8 cellular contexts compared by ENCODE assay signal in the genomic region with DNA sequence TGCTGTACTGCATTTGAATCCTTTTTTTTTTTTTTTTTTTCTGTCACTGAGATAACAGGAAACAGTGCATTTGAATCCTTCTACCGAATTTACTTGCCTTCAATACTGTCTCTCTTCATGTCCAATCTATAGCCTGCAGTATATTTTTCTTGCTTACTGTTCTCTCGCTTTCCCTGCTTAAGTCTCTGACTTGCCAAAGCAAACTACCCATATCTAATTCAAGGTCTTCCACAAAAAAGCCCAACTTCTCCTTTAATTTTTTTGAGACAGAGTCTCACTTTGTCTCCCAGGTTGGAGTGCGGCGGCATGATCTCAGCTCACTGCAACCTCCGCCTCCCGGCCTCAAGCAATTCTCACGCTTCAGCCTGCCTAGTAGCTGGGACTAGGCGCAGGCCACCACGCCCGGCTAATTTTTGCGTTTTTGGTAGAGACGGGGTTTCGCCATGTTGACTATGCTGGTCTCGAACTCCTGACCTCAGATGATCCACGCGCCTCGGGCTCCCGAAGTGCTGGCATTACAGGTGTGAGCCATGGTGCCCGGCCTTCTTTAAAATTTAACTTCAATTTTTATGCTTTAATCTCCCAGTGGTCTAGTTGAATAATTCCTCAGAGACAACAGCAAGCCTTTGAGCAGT. TPM values are rescaled to one million over a fixed set of nuclear protein-coding genes. Genes with fewer than 3 reads are reported as not detected.
DNase-seq lines count a peak whose midpoint lies in the region; ATAC-seq, FAIRE-seq and TF ChIP-seq lines count a peak whose summit lies in the region.

No MANE protein-coding gene starts in this region.

- H3K4me3 Mint-ChIP-seq in mesothelial cell of epicardium = peak overlapping the region; percentile 96

- H3K4me3 ChIP-seq in AG04450 (ENCODE audit: low read depth, low read length) (peak overlapping the region; percentile 98), HUES64 (ENCODE audit: low read length) (peak overlapping the region; percentile 88), body of pancreas (peak overlapping the region; percentile 61 to 82)

- WGBS in HUES64 = 69% methylated on average over 19 of the region's 19 CpGs
- WGBS in body of pancreas, 2 donors = 25 to 26% methylated on average over 18 to 19 of the region's 19 CpGs

- ATAC-seq in body of pancreas = no peak
- ATAC-seq in HG03095 (IDR thresholded peaks at IDR 0.05; ENCODE audit: unreplicated experiment) = no peak
- no peak for ATAC-seq in GM21576 (IDR thresholded peaks at IDR 0.05; ENCODE audit: unreplicated experiment)

- POLR2A ChIA-PET in AG04450 (lab: Yijun Ruan, JAX) = no interaction called here

- TF ChIP-seq POLR2A in body of pancreas (IDR thresholded peaks at IDR 0.05) = no peak

- no peak overlapping the region for H3K27ac ChIP-seq in AG04450 (ENCODE audit: low read depth, low read length)
- no peak overlapping the region for H3K27ac ChIP-seq in HUES64 (ENCODE audit: low read depth, low read length)
- H3K27ac ChIP-seq in body of pancreas = no peak overlapping the region

- CTCF ChIA-PET in AG04450 (lab: Charles Lee) = interaction anchor here (1.0 to 1.6 kb wide), 3 partner anchors 19 to 725 kb away, joined by 3 to 9 read pairs (median 3); partner anchors contain the start of gene SFR1

- DNase-seq in AG04450 (ENCODE audit: low read depth, low spot score) (no peak), body of pancreas (peak in 3 of 4 donors; percentile 8 to 27 (median 19)), mesothelial cell of epicardium (ENCODE audit: low spot score in 2 of 2, unreplicated experiment in 2 of 2) (no peak), NCI-H2196 treated with DMSO at 0.1 percent for 48 hours (lab: John Stamatoyannopoulos, UW; ENCODE audit: unreplicated experiment) (no peak), D721Med (ENCODE audit: insufficient read length, low spot score) (no peak)

- peak overlapping the region; percentile 96 for H3K27ac Mint-ChIP-seq in mesothelial cell of epicardium

- no peaks in the 10 kb centered on the region for H3K9me3 Mint-ChIP-seq in mesothelial cell of epicardium

- H3K27me3 Mint-ChIP-seq in mesothelial cell of epicardium (ENCODE audit: low read depth) = no peaks in the 10 kb centered on the region

- intact Hi-C loops in body of pancreas (cut with DNase I) = no loop called here

- H3K9ac ChIP-seq in HUES64 (ENCODE audit: low read depth, low read length) = peak overlapping the region; percentile 79

- H3K4me1 Mint-ChIP-seq in mesothelial cell of epicardium = peaks cover 41% of the 10 kb centered on the region

- H3K36me3 Mint-ChIP-seq in mesothelial cell of epicardium = peaks cover 14% of the 10 kb centered on the region

- peaks cover 65% of the 10 kb centered on the region for H3K36me3 ChIP-seq in HUES64 (ENCODE audit: insufficient read depth, low read length)
- H3K36me3 ChIP-seq in body of pancreas (replicated peaks in 1 of 2; ENCODE audit: insufficient read depth in 1 of 2, low read depth in 2 of 2) = peaks cover 0 to 10% of the 10 kb centered on the region in 2 donors

- TF ChIP-seq CTCF in AG04450 (IDR thresholded peaks at IDR 0.05; ENCODE audit: low read depth, low read length) = no peak
- no peak for TF ChIP-seq CTCF in body of pancreas (IDR thresholded peaks at IDR 0.05)
- TF ChIP-seq CTCF in mesothelial cell of epicardium (IDR thresholded peaks at IDR 0.05; ENCODE audit: unreplicated experiment) = no peak
- TF ChIP-seq CTCF in D721Med (IDR thresholded peaks at IDR 0.05; ENCODE audit: insufficient read depth, missing control alignments) = no peak

- H3K4me1 ChIP-seq in HUES64 (ENCODE audit: insufficient read depth, low read length) (no peaks in the 10 kb centered on the region; the same call in 1 of the 2 replicates), body of pancreas (peaks cover 43% of the 10 kb centered on the region)

- H3K9me3 ChIP-seq in AG04450 (ENCODE audit: control insufficient read depth, insufficient read depth, low read length) (no peaks in the 10 kb centered on the region), HUES64 (ENCODE audit: insufficient read depth, low read depth, low read length) (no peaks in the 10 kb centered on the region), body of pancreas (no peaks in the 10 kb centered on the region)

- FAIRE-seq in D721Med (lab: Jason Lieb, UNC) = no peak

- H3K27me3 ChIP-seq in AG04450 (ENCODE audit: control insufficient read depth, insufficient read depth, low read length) (no peaks in the 10 kb centered on the region), HUES64 (ENCODE audit: insufficient read depth, low read length) (no peaks in the 10 kb centered on the region), body of pancreas (no peaks in the 10 kb centered on the region)

RNA-seq across cellular contexts. Expression of gene PDCD11, which starts 0.9 kb away (rescaled TPM):
- polyA plus RNA-seq in AG04450 (2011; rRNA removed) = 18.5 and 21.9 TPM in 2 replicates
- 59.4 and 61.4 TPM in 2 replicates for polyA minus RNA-seq in AG04450 (2011; rRNA and poly(A)+ RNA removed)
- polyA plus RNA-seq in HUES64 (2013, experiment 1 of 2) = 38.3 TPM
- 33.9 TPM for polyA plus RNA-seq in HUES64 (2013, experiment 2 of 2)
- total RNA-seq in body of pancreas (10 to 100 TPM; 13.0 to 32.0 TPM), mesothelial cell of epicardium (48.9 to 53.6 TPM (median 50.4 TPM) in 3 replicates)

RNA-seq across cellular contexts. Expression of gene ATP5MK, which starts 1.0 kb away (rescaled TPM):
- 258 and 407 TPM in 2 replicates for polyA plus RNA-seq in AG04450 (2011; rRNA removed)
- 28.1 and 32.9 TPM in 2 replicates for polyA minus RNA-seq in AG04450 (2011; rRNA and poly(A)+ RNA removed)
- 307 TPM for polyA plus RNA-seq in HUES64 (2013, experiment 1 of 2)
- 280 TPM for polyA plus RNA-seq in HUES64 (2013, experiment 2 of 2)
- 10 to 100 TPM; 75.5 to 85.6 TPM for total RNA-seq in body of pancreas
- 208 to 223 TPM (median 209 TPM) in 3 replicates for total RNA-seq in mesothelial cell of epicardium

RNA-seq across cellular contexts. Expression of gene TAF5, which starts 29.5 kb away (rescaled TPM):
- polyA plus RNA-seq in AG04450 (2011; rRNA removed) = 2.3 and 3.5 TPM in 2 replicates
- 1.7 and 2.6 TPM in 2 replicates for polyA minus RNA-seq in AG04450 (2011; rRNA and poly(A)+ RNA removed)
- 10.4 TPM for polyA plus RNA-seq in HUES64 (2013, experiment 1 of 2)
- polyA plus RNA-seq in HUES64 (2013, experiment 2 of 2) = 10.5 TPM
- total RNA-seq in body of pancreas = 1 to 10 TPM; 2.0 to 5.7 TPM
- 4.7 to 5.2 TPM (median 4.9 TPM) in 3 replicates for total RNA-seq in mesothelial cell of epicardium

RNA-seq across cellular contexts. Expression of gene PCGF6, which starts 46.4 kb away (rescaled TPM):
- 6.9 and 9.9 TPM in 2 replicates for polyA plus RNA-seq in AG04450 (2011; rRNA removed)
- 3.5 and 3.9 TPM in 2 replicates for polyA minus RNA-seq in AG04450 (2011; rRNA and poly(A)+ RNA removed)
- polyA plus RNA-seq in HUES64 (2013, experiment 1 of 2) = 15.5 TPM
- polyA plus RNA-seq in HUES64 (2013, experiment 2 of 2) = 17.6 TPM
- total RNA-seq in body of pancreas (10 to 100 TPM in 1 of 2 donors, 1 to 10 TPM in 1; 9.6 to 37.9 TPM), mesothelial cell of epicardium (10.5 to 10.7 TPM (median 10.6 TPM) in 3 replicates)

RNA-seq across cellular contexts. Expression of gene CALHM2, which starts 54.9 kb away (rescaled TPM):
- 9.2 and 11.3 TPM in 2 replicates for polyA plus RNA-seq in AG04450 (2011; rRNA removed)
- polyA minus RNA-seq in AG04450 (2011; rRNA and poly(A)+ RNA removed) = 7.3 and 12.9 TPM in 2 replicates
- 0.65 TPM for polyA plus RNA-seq in HUES64 (2013, experiment 1 of 2)
- 1.3 TPM for polyA plus RNA-seq in HUES64 (2013, experiment 2 of 2)
- total RNA-seq in body of pancreas (10 to 100 TPM; 11.4 to 17.8 TPM), mesothelial cell of epicardium (4.3 to 6.0 TPM (median 5.6 TPM) in 3 replicates)

Comparison
In these comparisons a context has a peak if more than half of its experiments do, and no peak if none do; other contexts are left out.
1. DNase-seq: peak in body of pancreas (3 of 4); none in AG04450 (single experiment), mesothelial cell of epicardium (0 of 2), NCI-H2196 treated with DMSO at 0.1 percent for 48 hours (single experiment) and D721Med (single experiment).
2. Peak in every context shown above with its lines, with median percentiles within 50 percentile points of each other: H3K4me3 ChIP-seq.